ENCODE assay signal across 1 cellular context in genomic region chrX:36963069-36963808, GRCh38.
TF ChIP-seq lines count a peak whose summit lies in the region.

No MANE protein-coding gene starts in this region.

TF ChIP-seq in H1, 55 proteins besides CTCF, POLR2A, EP300 and RAD21:
- TF ChIP-seq POU5F1 (IDR thresholded peaks at IDR 0.05; ENCODE audit: low read depth, low read length) (no peak), SRF (IDR thresholded peaks at IDR 0.05; ENCODE audit: low read depth, low read length) (no peak), HDAC6 (IDR thresholded peaks at IDR 0.05; ENCODE audit: low read depth, low read length) (no peak), TCF12 (IDR thresholded peaks at IDR 0.05; ENCODE audit: low read depth, low read length) (no peak), FOSL1 (IDR thresholded peaks at IDR 0.05; ENCODE audit: insufficient read depth, low read depth, low read length) (no peak), BACH1 (IDR thresholded peaks at IDR 0.05; ENCODE audit: low read length) (no peak), JUN (IDR thresholded peaks at IDR 0.05; ENCODE audit: low read depth, low read length) (no peak), MAX (IDR thresholded peaks at IDR 0.05) (no peak), SAP30 (IDR thresholded peaks at IDR 0.05; ENCODE audit: insufficient read depth, insufficient replicate concordance, low read length) (no peak), TBP (IDR thresholded peaks at IDR 0.05; ENCODE audit: low read depth, low read length) (no peak), NANOG (IDR thresholded peaks at IDR 0.05; ENCODE audit: insufficient read depth, low read depth, low read length, poor library complexity, severe bottlenecking) (no peak), CBX8 (IDR thresholded peaks at IDR 0.05; ENCODE audit: borderline replicate concordance, low read depth, low read length) (no peak), SUZ12 (IDR thresholded peaks at IDR 0.05; ENCODE audit: low read length) (no peak), E2F6 (IDR thresholded peaks at IDR 0.05) (no peak), SP2 (IDR thresholded peaks at IDR 0.05; ENCODE audit: low read length) (no peak), TAF7 (optimal IDR thresholded peaks at IDR 0.05; ENCODE audit: borderline replicate concordance, low read depth, low read length) (no peak), ATF3 (IDR thresholded peaks at IDR 0.05; ENCODE audit: insufficient read depth, low read depth, low read length) (no peak), USF2 (IDR thresholded peaks at IDR 0.05; ENCODE audit: low read length) (no peak), CEBPB (IDR thresholded peaks at IDR 0.05; ENCODE audit: low read depth, low read length) (no peak)
